ENCODE assay signal across 26 cellular contexts in the genomic region with DNA sequence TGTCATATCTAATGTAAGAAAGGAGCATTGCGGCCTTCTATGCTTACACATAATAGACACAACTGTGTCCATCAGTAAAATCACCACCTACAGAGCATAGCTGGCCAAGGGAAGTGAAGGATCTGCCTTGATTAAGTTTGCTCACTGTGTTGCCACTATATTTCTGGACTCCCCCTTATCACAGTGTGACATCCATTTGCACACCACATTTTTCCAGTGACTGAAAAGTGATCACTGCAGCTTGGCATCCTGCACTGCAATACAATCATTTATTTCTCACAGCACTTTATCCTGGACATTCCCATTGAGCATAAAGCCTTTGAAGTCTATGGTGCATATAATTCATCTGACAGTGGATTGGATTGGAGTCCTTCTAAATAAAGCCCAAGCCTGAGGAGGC.
"Had no signal": no experiment of that assay in that cellular context is flagged by ENCODE, and none has a peak within 500 bp of the region (broad histone marks: within the 10 kb centered on the region; RNA-seq: fewer than 3 reads in every experiment).

No MANE protein-coding gene starts in this region.

- H3K36me3 ChIP-seq: ascending aorta had no signal

- H3K27ac ChIP-seq: ascending aorta, VCaP had no signal

- DNase-seq: activated B cell treated with CpG ODN at 0.5 μM for 24 hours; activated CD4-positive, alpha-beta memory T cell treated with anti-CD3 and anti-CD28 coated beads, Interleukin-2, amount 10 ng/mL, durations not matched to agents 7 days and 5 days; activated CD4-positive, alpha-beta T cell treated with anti-CD3 and anti-CD28 coated beads for 4 hours; activated CD4-positive, alpha-beta T cell treated with anti-CD3 and anti-CD28 coated beads, Interleukin-2, amount 10 ng/mL, durations not matched to agents 7 days and 5 days; activated CD4-positive, alpha-beta T cell treated with anti-CD3 and anti-CD28 coated beads, Interleukin-2, amount 50 U/mL, for 48 hours; activated CD4-positive, CD25-positive, alpha-beta regulatory T cell treated with anti-CD3 and anti-CD28 coated beads, Interleukin-2, amount 50 U/mL, for 72 hours; activated CD8-positive, alpha-beta memory T cell treated with anti-CD3 and anti-CD28 coated beads for 24 hours; activated CD8-positive, alpha-beta memory T cell treated with anti-CD3 and anti-CD28 coated beads, Interleukin-2, amount 10 ng/mL, durations not matched to agents 7 days and 5 days; activated CD8-positive, alpha-beta memory T cell treated with anti-CD3 and anti-CD28 coated beads, Interleukin-2, amount 50 U/mL, for 48 hours; activated CD8-positive, alpha-beta T cell treated with anti-CD3 and anti-CD28 coated beads, Interleukin-2, amount 10 ng/mL, durations not matched to agents 7 days and 5 days; activated effector memory CD4-positive, alpha-beta T cell treated with Interleukin-2 at 50 U/mL for 16 hours; activated gamma-delta T cell; activated naive CD4-positive, alpha-beta T cell treated with anti-CD3 and anti-CD28 coated beads, Interleukin-2, amount 10 ng/mL, durations not matched to agents 7 days and 5 days; activated naive CD4-positive, alpha-beta T cell treated with Interleukin-2 at 50 U/mL for 16 hours; activated naive CD8-positive, alpha-beta T cell treated with anti-CD3 and anti-CD28 coated beads, Interleukin-2, amount 10 ng/mL, durations not matched to agents 7 days and 5 days; activated naive CD8-positive, alpha-beta T cell treated with anti-CD3 and anti-CD28 coated beads, Interleukin-2, amount 50 U/mL, for 24 hours; activated T-cell treated with anti-CD3 and anti-CD28 coated beads, Interleukin-2, amount 50 U/mL, for 24 hours; activated T-cell treated with anti-CD3 and anti-CD28 coated beads, Interleukin-2, amount 50 U/mL, for 48 hours; amygdala; anterior cingulate cortex; central memory CD4-positive, alpha-beta T cell; T-helper 1 cell; T-helper 2 cell; T-helper 9 cell had no signal

- H3K27me3 ChIP-seq: ascending aorta had no signal

- H3K4me1 ChIP-seq: ascending aorta had no signal

- H3K9me3 ChIP-seq: ascending aorta had no signal

- H3K4me3 ChIP-seq: ascending aorta had no signal

- ATAC-seq: activated CD8-positive, alpha-beta memory T cell treated with anti-CD3 and anti-CD28 coated beads, Interleukin-2, amount 10 ng/mL, durations not matched to agents 7 days and 5 days; activated CD8-positive, alpha-beta T cell treated with anti-CD3 and anti-CD28 coated beads, Interleukin-2, amount 10 ng/mL, durations not matched to agents 7 days and 5 days; activated naive CD8-positive, alpha-beta T cell treated with anti-CD3 and anti-CD28 coated beads, Interleukin-2, amount 50 U/mL, for 24 hours had no signal
